Comparison of ENCODE assay signal across 8 cellular contexts in the genomic region with DNA sequence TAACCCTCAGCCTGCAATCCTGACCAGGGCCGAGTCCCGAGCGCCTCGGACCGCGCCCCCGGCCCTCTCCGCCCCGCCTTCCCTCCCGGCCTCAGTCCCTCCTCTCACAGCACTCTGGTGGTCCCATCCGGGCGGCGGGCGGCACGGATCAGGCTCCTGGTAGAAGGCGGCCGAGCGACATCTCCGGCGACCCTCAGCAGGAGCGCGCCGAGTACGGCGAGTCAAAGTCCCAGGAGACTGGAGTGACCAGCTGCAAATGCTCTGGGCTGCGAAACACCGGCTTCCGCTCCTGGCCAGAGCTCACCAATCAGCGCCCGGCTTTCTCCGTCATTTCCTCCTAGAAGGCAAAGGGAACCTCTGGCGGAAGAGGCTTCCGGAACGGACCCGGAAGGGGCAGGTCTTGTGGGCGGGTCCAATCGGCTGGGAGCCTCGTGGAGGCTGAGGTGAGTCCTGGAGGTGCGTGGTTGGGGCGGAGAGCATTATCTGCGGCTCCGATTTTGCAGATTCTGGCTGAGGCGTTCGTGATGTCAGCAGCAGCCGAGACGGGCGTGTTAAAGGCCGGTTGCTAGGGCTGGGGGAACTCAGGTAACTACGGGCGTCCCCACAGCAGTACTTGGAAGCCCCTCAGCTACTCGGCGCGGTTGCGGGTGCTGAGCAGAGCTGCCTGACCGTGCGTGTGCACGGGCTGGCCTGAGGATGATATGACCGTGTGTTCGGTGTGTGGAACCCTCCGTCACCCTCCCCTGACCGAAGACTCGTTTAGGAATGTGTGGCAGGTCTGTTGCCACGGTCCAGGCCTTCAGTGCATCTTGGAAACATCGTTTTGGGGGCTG. TPM values are rescaled to one million over a fixed set of nuclear protein-coding genes. Genes with fewer than 3 reads are reported as not detected.
DNase-seq lines count a peak whose midpoint lies in the region; ATAC-seq and TF ChIP-seq lines count a peak whose summit lies in the region.

A gene with protein sequence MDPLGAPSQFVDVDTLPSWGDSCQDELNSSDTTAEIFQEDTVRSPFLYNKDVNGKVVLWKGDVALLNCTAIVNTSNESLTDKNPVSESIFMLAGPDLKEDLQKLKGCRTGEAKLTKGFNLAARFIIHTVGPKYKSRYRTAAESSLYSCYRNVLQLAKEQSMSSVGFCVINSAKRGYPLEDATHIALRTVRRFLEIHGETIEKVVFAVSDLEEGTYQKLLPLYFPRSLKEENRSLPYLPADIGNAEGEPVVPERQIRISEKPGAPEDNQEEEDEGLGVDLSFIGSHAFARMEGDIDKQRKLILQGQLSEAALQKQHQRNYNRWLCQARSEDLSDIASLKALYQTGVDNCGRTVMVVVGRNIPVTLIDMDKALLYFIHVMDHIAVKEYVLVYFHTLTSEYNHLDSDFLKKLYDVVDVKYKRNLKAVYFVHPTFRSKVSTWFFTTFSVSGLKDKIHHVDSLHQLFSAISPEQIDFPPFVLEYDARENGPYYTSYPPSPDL (minus strand): TSS at position 282 of the 833 bp plus-strand sequence. CDS start 9,264 bp downstream, outside the sequence.
Gene WDR3 (plus strand): TSS at position 400 of the 833 bp plus-strand sequence. CDS start 3,581 bp downstream, outside the sequence.

- DNase-seq in CD8-positive, alpha-beta T cell: peak; percentile 90 to 98 (median 95)
- peak; percentile 96 for DNase-seq in HS-27A (ENCODE audit: low read depth)
- peak; percentile 88 for DNase-seq in NK-92 (lab: John Stamatoyannopoulos, UW; ENCODE audit: unreplicated experiment)
- peak; percentile 88 to 93 for DNase-seq in activated CD8-positive, alpha-beta memory T cell treated with anti-CD3 and anti-CD28 coated beads for 1 hour (ENCODE audit: extremely low read depth in 1 of 2, low read depth in 1 of 2)
- DNase-seq in effector CD4-positive, alpha-beta T cell: peak; percentile 96
- peak; percentile 99 for DNase-seq in lower lobe of right lung
- peak; percentile 91 to 95 (median 94) for DNase-seq in stimulated activated CD4-positive, alpha-beta T cell treated with anti-CD3 and anti-CD28 coated beads, TNF-alpha, amount 100 ng/mL, for 24 hours (ENCODE audit: low read depth in 3 of 3)

- ATAC-seq in CD8-positive, alpha-beta T cell: peak; percentile 90
- ATAC-seq in GM19467 (IDR thresholded peaks at IDR 0.05; ENCODE audit: unreplicated experiment) (peak; percentile 95), lower lobe of right lung (peak; percentile 98 to 99)

- H3K4me3 Mint-ChIP-seq in CD8-positive, alpha-beta T cell: peak within 1 kb of the TSS; percentile 94

- no peak for TF ChIP-seq CTCF in CD8-positive, alpha-beta T cell (IDR thresholded peaks at IDR 0.05)
- no peak for TF ChIP-seq CTCF in lower lobe of right lung (IDR thresholded peaks at IDR 0.05)

- peaks cover 37% of the 10 kb centered on the region for H3K4me1 ChIP-seq in CD8-positive, alpha-beta T cell (ENCODE audit: insufficient read depth, low read length)
- H3K4me1 ChIP-seq in lower lobe of right lung: peaks cover 39% of the 10 kb centered on the region

- peak within 1 kb of the TSS; percentile 89 for H3K4me3 ChIP-seq in CD8-positive, alpha-beta T cell (ENCODE audit: low read depth, low read length)
- peak within 1 kb of the TSS; percentile 84 for H3K4me3 ChIP-seq in lower lobe of right lung

- H3K9me3 ChIP-seq in CD8-positive, alpha-beta T cell (ENCODE audit: low read length): no peaks in the 10 kb centered on the region
- H3K9me3 ChIP-seq in lower lobe of right lung: no peaks in the 10 kb centered on the region

- H3K36me3 Mint-ChIP-seq in CD8-positive, alpha-beta T cell: peaks cover 40% of the 10 kb centered on the region

- H3K27me3 ChIP-seq in CD8-positive, alpha-beta T cell (ENCODE audit: insufficient read depth, low read length): no peaks in the 10 kb centered on the region
- no peaks in the 10 kb centered on the region for H3K27me3 ChIP-seq in lower lobe of right lung (ENCODE audit: low read depth)

- H3K27ac Mint-ChIP-seq in CD8-positive, alpha-beta T cell: peak within 1 kb of the TSS; percentile 97

- H3K4me1 Mint-ChIP-seq in CD8-positive, alpha-beta T cell (ENCODE audit: low read depth): peaks cover 63% of the 10 kb centered on the region

- no peaks in the 10 kb centered on the region for H3K27me3 Mint-ChIP-seq in CD8-positive, alpha-beta T cell (ENCODE audit: low read depth)

- no peaks in the 10 kb centered on the region for H3K9me3 Mint-ChIP-seq in CD8-positive, alpha-beta T cell

- H3K36me3 ChIP-seq in CD8-positive, alpha-beta T cell (ENCODE audit: insufficient read depth, low read length): peaks cover 3% of the 10 kb centered on the region
- peaks cover 6% of the 10 kb centered on the region for H3K36me3 ChIP-seq in lower lobe of right lung

- POLR2A ChIA-PET in CD8-positive, alpha-beta T cell (lab: Charles Lee): interaction anchor here (0.9 to 2.4 kb wide), 3 partner anchors 12 to 562 kb away, joined by 3 to 11 read pairs (median 4); partner anchors contain the start of gene MAN1A2

- intact Hi-C loops in CD8-positive, alpha-beta T cell (cut with DNase I, micrococcal nuclease): loop anchor here (2.0 to 10.0 kb wide), 6 partner anchors 267 to 1211 kb away; partner anchors contain the start of genes MAN1A2 (in 2 of the 2), TTF2 (in 2 of the 2), TENT5C (in 1 of the 2) and WARS2 (in 1 of the 2)
- intact Hi-C loops in lower lobe of right lung (cut with DNase I): no loop called here

- CTCF ChIA-PET in CD8-positive, alpha-beta T cell (lab: Charles Lee): no interaction called here

- H3K27ac ChIP-seq in CD8-positive, alpha-beta T cell (ENCODE audit: low read depth, low read length): peak within 1 kb of the TSS; percentile 94
- peak within 1 kb of the TSS; percentile 92 for H3K27ac ChIP-seq in lower lobe of right lung

RNA-seq across cellular contexts. Expression of the first gene that starts in this region (rescaled TPM):
- 10 to 100 TPM; 24.9 to 28.0 TPM for total RNA-seq in CD8-positive, alpha-beta T cell
- total RNA-seq in lower lobe of right lung: 34.1 TPM

RNA-seq across cellular contexts. Expression of gene WDR3, which starts in this region (rescaled TPM):
- 1 to 10 TPM; 5.7 to 6.1 TPM for total RNA-seq in CD8-positive, alpha-beta T cell
- total RNA-seq in lower lobe of right lung: 19.3 TPM

Comparison
In these comparisons a context has a peak if more than half of its experiments do, and no peak if none do; other contexts are left out.
1. Peak in every context shown above with its lines: DNase-seq, ATAC-seq, H3K4me3 ChIP-seq and H3K27ac ChIP-seq.